In the genomic region with DNA sequence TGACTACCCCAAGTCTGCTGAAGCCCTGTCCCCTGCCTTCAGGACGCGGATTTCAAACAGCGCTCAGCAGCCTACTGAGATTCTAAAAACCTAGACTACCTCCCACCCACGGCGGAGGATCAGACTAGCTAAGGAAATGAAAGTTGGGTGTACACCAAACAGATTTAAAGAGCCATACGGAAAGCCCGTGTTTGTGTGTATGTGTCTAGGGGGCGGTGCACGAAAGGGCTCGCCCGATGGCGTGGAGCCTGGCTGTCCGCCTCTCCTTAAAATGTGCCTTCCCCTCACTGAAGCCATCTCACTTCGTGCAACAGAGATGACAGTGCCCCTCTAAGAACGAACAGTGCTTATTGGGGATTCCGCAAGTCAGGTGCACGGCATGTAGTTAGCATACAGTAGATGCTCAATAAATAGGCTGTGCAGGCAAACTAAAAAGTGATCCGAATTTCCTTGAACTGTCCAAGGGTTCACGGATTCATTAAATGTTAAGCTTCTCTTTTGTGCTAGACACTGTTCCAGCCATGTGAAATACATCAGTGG, we compare ENCODE assay signal across 8 cellular contexts. TPM values are rescaled to one million over a fixed set of nuclear protein-coding genes. Genes with fewer than 3 reads are reported as not detected.
DNase-seq lines count a peak whose midpoint lies in the region; ATAC-seq and TF ChIP-seq lines count a peak whose summit lies in the region.

No MANE protein-coding gene starts in this region.

- H3K9me3 ChIP-seq in Loucy (ENCODE audit: insufficient read depth, low read depth, low read length) (no peaks in the 10 kb centered on the region), adrenal gland (replicated peaks in 1 of 3) (no peaks in the 10 kb centered on the region), left lung (no peaks in the 10 kb centered on the region), stomach smooth muscle (ENCODE audit: control insufficient read depth in 2 of 2, low read length in 2 of 2) (no peaks in the 10 kb centered on the region)

- H3K79me2 ChIP-seq in Loucy (ENCODE audit: insufficient read depth, low read length), result peaks cover 39% of the 10 kb centered on the region

- peaks cover 8% of the 10 kb centered on the region; the same call in 1 of the 2 replicates for H3F3A ChIP-seq in Loucy (ENCODE audit: low read depth)

- DNase-seq in CD1c-positive myeloid dendritic cell (ENCODE audit: extremely low spot score) (peak; percentile 77), adrenal gland (no peak), left lung (peak in 1 of 2 donors; percentile 57), Kasumi-1 (lab: John Stamatoyannopoulos, UW) (no peak), OCI-M2 (lab: John Stamatoyannopoulos, UW; ENCODE audit: unreplicated experiment) (no peak)

- no peak for TF ChIP-seq POLR2A in adrenal gland (IDR thresholded peaks at IDR 0.05)

- peaks cover 21% of the 10 kb centered on the region for H3K4me1 ChIP-seq in Loucy (ENCODE audit: insufficient read depth, low read length, poor library complexity, severe bottlenecking)
- H3K4me1 ChIP-seq in adrenal gland (replicated peaks in 1 of 2), result peaks cover 22 to 42% of the 10 kb centered on the region in 2 donors
- H3K4me1 ChIP-seq in left lung, result peaks cover 25 to 58% of the 10 kb centered on the region in 2 donors
- peaks cover 33% of the 10 kb centered on the region for H3K4me1 ChIP-seq in stomach smooth muscle (ENCODE audit: control insufficient read depth, insufficient read depth, low read length)

- H3K27me3 ChIP-seq in Loucy (ENCODE audit: insufficient read depth, low read length, poor library complexity, severe bottlenecking) (no peaks in the 10 kb centered on the region), adrenal gland (no peaks in the 10 kb centered on the region), left lung (no peaks in the 10 kb centered on the region), stomach smooth muscle (ENCODE audit: control insufficient read depth in 1 of 2, insufficient read depth in 2 of 2, low read length in 2 of 2) (no peaks in the 10 kb centered on the region)

- peaks cover 15% of the 10 kb centered on the region for H4K20me1 ChIP-seq in Loucy (ENCODE audit: insufficient read depth, low read length, poor library complexity, severe bottlenecking)

- H2AFZ ChIP-seq in Loucy (ENCODE audit: low read length), result peak overlapping the region; percentile 82

- ATAC-seq in left lung (no peak), HG03045 (IDR thresholded peaks at IDR 0.05; ENCODE audit: unreplicated experiment) (no peak)

- peak overlapping the region; percentile 82 to 100 (median 95) for H3K27ac ChIP-seq in adrenal gland
- H3K27ac ChIP-seq in left lung, result peak overlapping the region; percentile 93 to 94
- peak overlapping the region; percentile 94 for H3K27ac ChIP-seq in stomach smooth muscle (ENCODE audit: low read length)

- TF ChIP-seq CTCF in Loucy (conservative IDR thresholded peaks at IDR 0.05; ENCODE audit: low read length) (no peak), adrenal gland (IDR thresholded peaks at IDR 0.05) (no peak), left lung (IDR thresholded peaks at IDR 0.05) (no peak)

- H3K4me3 ChIP-seq in Loucy (ENCODE audit: low read length, poor library complexity, severe bottlenecking), result peak overlapping the region; percentile 78
- peak overlapping the region; percentile 1 to 89 (median 24) for H3K4me3 ChIP-seq in adrenal gland
- peak overlapping the region; percentile 61 to 70 for H3K4me3 ChIP-seq in left lung
- peak overlapping the region; percentile 94 to 96 for H3K4me3 ChIP-seq in stomach smooth muscle (ENCODE audit: low read length in 2 of 2)

- H3K9me2 ChIP-seq in Loucy (replicated peaks; ENCODE audit: low read depth, low read length), result no peaks in the 10 kb centered on the region

- WGBS in adrenal gland, 4 donors, result 4 to 8% (median 7%) methylated on average over 16 to 19 of the region's 19 CpGs

- H3K36me3 ChIP-seq in Loucy (ENCODE audit: insufficient read depth, low read length) (peaks cover 30% of the 10 kb centered on the region; the same call in 1 of the 2 replicates), adrenal gland (replicated peaks in 1 of 2) (peaks cover 0 to 42% of the 10 kb centered on the region in 2 donors), left lung (peaks cover 0 to 44% of the 10 kb centered on the region in 2 donors), stomach smooth muscle (ENCODE audit: control insufficient read depth in 2 of 2, insufficient read depth in 2 of 2, low read length in 2 of 2) (peaks cover 21 to 26% of the 10 kb centered on the region in 2 donors)

- intact Hi-C loops in adrenal gland (cut with DNase I) (no loop called here), left lung (cut with DNase I) (no loop called here)

- H3K4me2 ChIP-seq in Loucy (ENCODE audit: low read depth, low read length, poor library complexity, severe bottlenecking), result peak overlapping the region; percentile 75

- H3K9ac ChIP-seq in Loucy (ENCODE audit: low read depth, low read length, poor library complexity, severe bottlenecking) (peak overlapping the region; percentile 77), stomach smooth muscle (ENCODE audit: low read length in 2 of 2) (peak overlapping the region; percentile 86 to 94)

RNA-seq across cellular contexts. Expression of gene LENG1, which starts 0.6 kb away (rescaled TPM):
- 10 to 100 TPM in 2 of 8 donors, 1 to 10 TPM in 6; 5.0 to 21.7 (median 9.0) TPM for total RNA-seq in adrenal gland
- 10 to 100 TPM in 2 of 3 donors, 1 to 10 TPM in 1; 5.7 to 22.0 (median 14.8) TPM for polyA plus RNA-seq in adrenal gland
- 1 to 10 TPM; 5.4 to 6.5 TPM for total RNA-seq in left lung

RNA-seq across cellular contexts. Expression of gene TMC4, which starts 14.1 kb away (rescaled TPM):
- total RNA-seq in adrenal gland, result 10 to 100 TPM in 1 of 8 donors, 1 to 10 TPM in 5, under 1 TPM in 2; 0.55 to 18.2 (median 1.3) TPM
- polyA plus RNA-seq in adrenal gland, result 10 to 100 TPM in 1 of 3 donors, 1 to 10 TPM in 1, under 1 TPM in 1; 0.48 to 10.5 (median 1.5) TPM
- total RNA-seq in left lung, result 10 to 100 TPM; 45.3 to 74.0 TPM

RNA-seq across cellular contexts. Expression of gene CNOT3, which starts 21.3 kb away (rescaled TPM):
- total RNA-seq in adrenal gland (10 to 100 TPM; 20.2 to 61.0 (median 47.0) TPM), left lung (10 to 100 TPM; 35.2 to 46.0 TPM)
- polyA plus RNA-seq in adrenal gland, result 10 to 100 TPM; 47.0 to 82.3 (median 66.6) TPM

RNA-seq across cellular contexts. Expression of gene MBOAT7, which starts 30.5 kb away (rescaled TPM):
- 100 to 1,000 TPM; 285 to 670 (median 495) TPM for total RNA-seq in adrenal gland
- polyA plus RNA-seq in adrenal gland, result 100 to 1,000 TPM; 130 to 190 (median 189) TPM
- total RNA-seq in left lung, result 100 to 1,000 TPM in 1 of 2 donors, 10 to 100 TPM in 1; 98.5 to 102 TPM

RNA-seq across cellular contexts. Expression of gene TSEN34, which starts 32.2 kb away (rescaled TPM):
- total RNA-seq in adrenal gland, result 100 to 1,000 TPM in 5 of 8 donors, 10 to 100 TPM in 3; 66.4 to 201 (median 113) TPM
- polyA plus RNA-seq in adrenal gland, result 10 to 100 TPM; 21.5 to 41.2 (median 26.1) TPM
- total RNA-seq in left lung, result 10 to 100 TPM; 32.2 to 34.4 TPM

Comparison
In these comparisons a context has a peak if more than half of its experiments do, and no peak if none do; other contexts are left out.
1. H3K4me3 ChIP-seq: peak in every context shown above with its lines; median percentile 95 in stomach smooth muscle; 78 in Loucy; 66 in left lung; 24 in adrenal gland.